In the genomic region with DNA sequence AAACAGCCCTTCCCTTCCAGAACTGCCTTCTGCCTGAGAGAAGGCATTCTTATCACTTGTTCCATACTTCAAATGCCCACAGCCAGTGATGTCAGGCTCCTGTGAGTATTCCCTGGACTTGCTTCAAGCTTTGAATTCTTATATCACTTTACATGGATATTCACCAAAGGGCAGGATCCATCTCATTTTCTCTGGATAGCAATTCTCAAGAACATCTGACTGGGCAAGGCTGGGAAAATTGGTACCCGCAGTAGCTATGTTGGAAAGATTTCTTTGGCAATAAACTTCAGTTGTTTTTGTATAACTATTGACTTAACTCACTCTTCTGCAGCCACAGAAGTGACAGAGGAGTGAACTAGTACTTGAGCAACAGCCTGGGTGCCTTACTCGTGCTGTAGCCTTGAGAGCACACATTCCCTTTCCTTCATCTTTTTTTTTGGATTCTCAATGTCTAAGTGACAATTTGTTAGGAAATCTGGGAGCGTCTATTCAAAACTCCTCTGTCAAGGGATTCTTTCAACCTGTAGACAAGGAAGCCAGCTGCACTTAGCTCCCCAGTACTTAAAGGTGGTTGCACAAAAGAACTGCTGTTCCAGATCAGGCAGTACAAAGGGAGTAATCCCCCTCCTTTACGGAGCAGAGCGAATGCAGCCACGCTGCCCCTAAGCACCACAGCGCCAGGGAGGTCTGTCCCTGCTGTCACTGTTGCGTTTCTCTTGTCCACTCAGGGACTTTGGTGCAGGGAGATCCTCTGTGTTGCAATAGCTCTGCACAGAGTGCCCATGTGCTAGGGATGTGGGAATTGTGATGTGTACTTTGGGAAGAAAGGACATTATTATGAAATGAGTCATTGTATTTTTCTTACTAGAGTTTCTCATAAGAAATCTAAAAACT, we compare ENCODE assay signal across 10 cellular contexts.
DNase-seq lines count a peak whose midpoint lies in the region; ATAC-seq and TF ChIP-seq lines count a peak whose summit lies in the region.
"Had no signal": no experiment of that assay in that cellular context is flagged by ENCODE, and none has a peak within 500 bp of the region (broad histone marks: within the 10 kb centered on the region; RNA-seq: fewer than 3 reads in every experiment).

No MANE protein-coding gene starts in this region.

- H3K36me3 Mint-ChIP-seq in natural killer cell = peaks cover 9% of the 10 kb centered on the region

- intact Hi-C loops in Panc1 (cut with micrococcal nuclease; ENCODE audit: unreplicated experiment) (no loop called here), natural killer cell (cut with micrococcal nuclease) (no loop called here)

- peaks cover 18 to 23% of the 10 kb centered on the region in 2 donors for H3K4me1 Mint-ChIP-seq in natural killer cell

- ATAC-seq in Panc1 (peak; percentile 95), natural killer cell (no peak), HG03135 (IDR thresholded peaks at IDR 0.05; ENCODE audit: unreplicated experiment) (no peak)

- H3K27me3 ChIP-seq in Panc1 (ENCODE audit: control insufficient read depth, insufficient read depth, low read length) = no peaks in the 10 kb centered on the region
- H3K27me3 ChIP-seq in esophagus (ENCODE audit: control insufficient read depth in 1 of 2, insufficient read depth in 2 of 2, low read length in 2 of 2) = no peaks in the 10 kb centered on the region

- H3K4me1 ChIP-seq in Panc1 (ENCODE audit: control insufficient read depth, insufficient read depth, low read length) (peaks cover 17% of the 10 kb centered on the region), esophagus (ENCODE audit: control insufficient read depth in 2 of 2, insufficient read depth in 2 of 2, low read length in 1 of 2) (no peaks in the 10 kb centered on the region)

- no peak overlapping the region for H3K4me3 Mint-ChIP-seq in natural killer cell

- CTCF ChIA-PET in Panc1 (lab: Charles Lee) = interaction anchor here (0.5 kb wide), 1 partner anchor 70 kb away, joined by 4 read pairs; no protein-coding TSS in a partner anchor

- POLR2A ChIA-PET in Panc1 (lab: Charles Lee) = no interaction called here

- no peaks in the 10 kb centered on the region for H3K9me3 Mint-ChIP-seq in natural killer cell

- peak overlapping the region in 1 of 2 experiments; percentile 21; a peak in 2 of 4 replicates for H3K4me3 ChIP-seq in Panc1 (ENCODE audit: low read depth in 2 of 2, low read length in 2 of 2)
- no peak overlapping the region for H3K4me3 ChIP-seq in esophagus (ENCODE audit: low read depth in 1 of 2, low read length in 2 of 2)

- H3K27ac ChIP-seq in Panc1 (ENCODE audit: low read length) (peak overlapping the region; percentile 52; the same call in 1 of the 2 replicates), esophagus (ENCODE audit: low read depth in 2 of 2, low read length in 1 of 2) (peak overlapping the region; percentile 50 to 59)
- H3K27ac ChIP-seq: KMS-11 had no signal

- no TSS peak for BruUV-seq in Panc1 (replicated peaks; lab: Mats Ljungman, UMichigan)

- DNase-seq in AG08396 (ENCODE audit: low spot score) (peak; percentile 77), Panc1 (ENCODE audit: low read depth, low spot score) (peak; percentile 89), natural killer cell (no peak), NCI-H2227 (lab: John Stamatoyannopoulos, UW; ENCODE audit: unreplicated experiment) (no peak), mesenteric fat pad (ENCODE audit: low spot score) (no peak)
- no peak for DNase-seq in activated CD8-positive, alpha-beta memory T cell treated with anti-CD3 and anti-CD28 coated beads, Interleukin-2, amount 50 U/mL, for 4 hours
- DNase-seq: GF-D8 had no signal

- peak overlapping the region; percentile 6 to 27 for H3K27ac Mint-ChIP-seq in natural killer cell

- TF ChIP-seq CTCF in Panc1 (IDR thresholded peaks at IDR 0.05) (no peak), natural killer cell (IDR thresholded peaks at IDR 0.05) (no peak)

- H3K27me3 Mint-ChIP-seq in natural killer cell (ENCODE audit: low read depth in 2 of 2) = no peaks in the 10 kb centered on the region

- H3K9me3 ChIP-seq in Panc1 (ENCODE audit: control insufficient read depth, insufficient read depth, low read depth, low read length) = no peaks in the 10 kb centered on the region; the same call in 1 of the 2 replicates
- H3K9me3 ChIP-seq in esophagus (ENCODE audit: control insufficient read depth in 2 of 2, insufficient read depth in 1 of 2, low read depth in 1 of 2, low read length in 1 of 2) = no peaks in the 10 kb centered on the region

- in situ Hi-C loops in Panc1 (cut with HindIII; ENCODE audit: low pct_unique_long_range_greater_than_20kb, low sequenced_read_pairs) = no loop called here

- no peaks in the 10 kb centered on the region for H3K36me3 ChIP-seq in Panc1 (ENCODE audit: control insufficient read depth, insufficient read depth, low read length)
- H3K36me3 ChIP-seq in esophagus (ENCODE audit: control insufficient read depth in 2 of 2, insufficient read depth in 2 of 2, low read length in 1 of 2) = peaks cover 0 to 2% of the 10 kb centered on the region in 2 donors

- WGBS in esophagus, 2 donors = 80 to 83% methylated on average over 8 of the region's 8 CpGs

Comparison
In these comparisons a context has a peak if more than half of its experiments do, and no peak if none do; other contexts are left out.
1. DNase-seq: peak in AG08396 (single experiment) and Panc1 (single experiment); none in natural killer cell (single experiment), activated CD8-positive, alpha-beta memory T cell treated with anti-CD3 and anti-CD28 coated beads, Interleukin-2, amount 50 U/mL, for 4 hours (single experiment), NCI-H2227 (single experiment) and mesenteric fat pad (single experiment).